ENCODE assay signal across 14 cellular contexts in the genomic region with DNA sequence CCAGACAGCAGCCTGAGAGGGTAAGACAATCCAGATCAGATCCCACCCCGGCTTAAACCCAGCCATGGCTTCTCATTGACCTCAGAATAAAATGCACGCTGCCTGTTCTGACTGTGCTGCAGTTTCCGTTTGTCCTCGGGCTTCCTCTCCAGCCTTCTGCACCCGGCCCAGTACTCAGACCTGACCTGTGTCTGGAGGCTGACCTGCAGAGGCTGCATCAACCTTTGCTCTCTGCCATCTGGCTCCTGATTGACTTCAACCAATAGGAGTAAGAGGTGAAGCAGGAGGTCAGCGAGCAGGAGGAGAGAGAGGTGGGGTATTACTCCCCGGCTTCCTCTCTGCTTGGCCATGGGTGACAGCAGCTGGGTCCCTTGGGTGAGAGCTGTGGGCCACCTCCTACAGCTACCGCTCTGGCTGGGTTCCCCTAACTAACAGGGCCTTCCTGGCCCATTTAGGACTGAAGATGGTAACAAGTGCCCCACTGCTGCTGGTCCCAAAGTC. TPM values are rescaled to one million over a fixed set of nuclear protein-coding genes. Genes with fewer than 3 reads are reported as not detected.
DNase-seq lines count a peak whose midpoint lies in the region; ATAC-seq and TF ChIP-seq lines count a peak whose summit lies in the region.
"Had no signal": no experiment of that assay in that cellular context is flagged by ENCODE, and none has a peak within 500 bp of the region (broad histone marks: within the 10 kb centered on the region; RNA-seq: fewer than 3 reads in every experiment).

No MANE protein-coding gene starts in this region.

- no peak for DNase-seq in neural crest cell (ENCODE audit: low read depth, low spot score)
- no peak for DNase-seq in nephron progenitor cell
- DNase-seq in OCI-M1 (lab: John Stamatoyannopoulos, UW): no peak
- no peak for DNase-seq in head of caudate nucleus
- DNase-seq: amniotic stem cell; left lung; NCI-H1930; stimulated activated CD8-positive, alpha-beta memory T cell treated with anti-CD3 and anti-CD28 coated beads, Interleukin-4, amount 100 ng/mL, for 48 hours; T-helper 2 cell had no signal

- TF ChIP-seq CTCF in neural crest cell (conservative IDR thresholded peaks at IDR 0.05) (no peak), nephron progenitor cell (IDR thresholded peaks at IDR 0.05) (no peak)

- no peaks in the 10 kb centered on the region for H3K36me3 Mint-ChIP-seq in neural crest cell (ENCODE audit: low read depth)
- H3K36me3 Mint-ChIP-seq in nephron progenitor cell (ENCODE audit: low read depth): no peaks in the 10 kb centered on the region

- H3K27ac Mint-ChIP-seq in neural crest cell (ENCODE audit: unreplicated experiment) (no peak overlapping the region), nephron progenitor cell (no peak overlapping the region)

- H3K9me3 Mint-ChIP-seq in neural crest cell (peaks cover 3% of the 10 kb centered on the region), nephron progenitor cell (peaks cover 11% of the 10 kb centered on the region)

- peak; percentile 74 for ATAC-seq in GM18861 (IDR thresholded peaks at IDR 0.05; ENCODE audit: unreplicated experiment)
- ATAC-seq in GM21737 (IDR thresholded peaks at IDR 0.05; ENCODE audit: unreplicated experiment): peak; percentile 50
- ATAC-seq in HG03460 (IDR thresholded peaks at IDR 0.05; ENCODE audit: unreplicated experiment): peak; percentile 78
- no peak for ATAC-seq in HG02885 (IDR thresholded peaks at IDR 0.05; ENCODE audit: poor library complexity, unreplicated experiment)
- ATAC-seq: HCT116, left lung had no signal

- H3K27me3 Mint-ChIP-seq in neural crest cell (ENCODE audit: low read depth): no peaks in the 10 kb centered on the region
- H3K27me3 Mint-ChIP-seq in nephron progenitor cell (ENCODE audit: low read depth, poor library complexity): peaks cover 14% of the 10 kb centered on the region

- intact Hi-C loops in head of caudate nucleus (cut with DNase I): no loop called here

- peaks cover 6% of the 10 kb centered on the region for H3K4me1 Mint-ChIP-seq in neural crest cell
- peaks cover 24% of the 10 kb centered on the region for H3K4me1 Mint-ChIP-seq in nephron progenitor cell

- H3K4me3 Mint-ChIP-seq in neural crest cell: peak overlapping the region; percentile 6
- no peak overlapping the region for H3K4me3 Mint-ChIP-seq in nephron progenitor cell

RNA-seq across cellular contexts. Expression of a gene that starts 46.7 kb away (rescaled TPM):
- 1.2 and 1.4 TPM in 2 replicates for total RNA-seq in neural crest cell
- total RNA-seq: left lung had no signal
